24 cellular contexts compared by ENCODE assay signal in the genomic region with DNA sequence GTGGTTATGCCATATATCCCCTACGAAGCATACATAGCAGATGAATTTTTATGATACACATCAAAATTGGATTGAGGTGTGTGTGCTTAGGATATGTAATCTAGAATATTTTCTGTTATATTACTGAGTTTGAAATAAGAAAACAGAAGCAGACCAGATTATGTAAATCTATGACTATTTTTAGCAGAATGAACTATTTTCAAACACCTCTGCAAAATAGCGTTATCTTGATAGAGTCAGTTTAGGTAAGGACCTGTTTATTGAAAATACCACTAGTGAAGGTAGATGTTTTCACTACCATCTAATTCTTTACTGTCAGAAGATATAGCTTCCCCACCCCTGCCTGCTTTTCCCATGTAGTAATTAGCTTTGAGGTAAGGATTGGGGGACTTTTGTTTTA.
"Had no signal": no experiment of that assay in that cellular context is flagged by ENCODE, and none has a peak within 500 bp of the region (broad histone marks: within the 10 kb centered on the region; RNA-seq: fewer than 3 reads in every experiment).

No MANE protein-coding gene starts in this region.

- H3K9me3 ChIP-seq: breast epithelium, left lung, right lobe of liver, tibial nerve had no signal

- H3K4me2 ChIP-seq: hepatocyte had no signal

- H3K36me3 ChIP-seq: breast epithelium, left lung, right lobe of liver had no signal

- H3K27me3 ChIP-seq: breast epithelium, hepatocyte, left lung, right lobe of liver, tibial nerve had no signal

- FAIRE-seq: colon, urothelium cell line had no signal

- H2AFZ ChIP-seq: hepatocyte had no signal

- ATAC-seq: left lung; right lobe of liver; stimulated activated effector memory CD8-positive, alpha-beta T cell treated with anti-CD3 and anti-CD28 coated beads, Interleukin-12 subunit alpha, Interleukin-12 subunit beta, amount 100 ng/mL, for 72 hours; stimulated activated naive CD8-positive, alpha-beta T cell treated with anti-CD3 and anti-CD28 coated beads, Interleukin-15, amount 100 ng/mL, for 72 hours had no signal

- DNase-seq: activated CD4-positive, alpha-beta T cell treated with anti-CD3 and anti-CD28 coated beads, Interleukin-2, amount 50 U/mL, for 4 hours; activated CD8-positive, alpha-beta memory T cell treated with anti-CD3 and anti-CD28 coated beads for 24 hours; activated CD8-positive, alpha-beta memory T cell treated with anti-CD3 and anti-CD28 coated beads, Interleukin-2, amount 50 U/mL, for 4 hours; activated naive CD4-positive, alpha-beta T cell treated with anti-CD3 and anti-CD28 coated beads for 36 hours; activated naive CD8-positive, alpha-beta T cell treated with anti-CD3 and anti-CD28 coated beads, Interleukin-2, amount 10 ng/mL, durations not matched to agents 7 days and 5 days; activated T-cell treated with anti-CD3 and anti-CD28 coated beads, Interleukin-2, amount 50 U/mL, for 48 hours; amniotic stem cell; effector memory CD4-positive, alpha-beta T cell; foreskin melanocyte; immature natural killer cell; left lung; naive B cell; occipital lobe; right lobe of liver; stimulated activated CD4-positive, alpha-beta T cell treated with anti-CD3 and anti-CD28 coated beads, Interleukin-2, amount 100 ng/mL, for 24 hours; stimulated activated naive CD8-positive, alpha-beta T cell treated with anti-CD3 and anti-CD28 coated beads, Interleukin-15, amount 100 ng/mL, for 72 hours had no signal

- H3K4me3 ChIP-seq: breast epithelium, hepatocyte, left lung, lung, right lobe of liver, skin epidermis, tibial nerve had no signal

- H3K27ac ChIP-seq: breast epithelium, hepatocyte, left lung, right lobe of liver, skin epidermis, tibial nerve had no signal

- H3K4me1 ChIP-seq: breast epithelium, left lung, right lobe of liver, tibial nerve had no signal
